28 cellular contexts compared by ENCODE assay signal in the genomic region with DNA sequence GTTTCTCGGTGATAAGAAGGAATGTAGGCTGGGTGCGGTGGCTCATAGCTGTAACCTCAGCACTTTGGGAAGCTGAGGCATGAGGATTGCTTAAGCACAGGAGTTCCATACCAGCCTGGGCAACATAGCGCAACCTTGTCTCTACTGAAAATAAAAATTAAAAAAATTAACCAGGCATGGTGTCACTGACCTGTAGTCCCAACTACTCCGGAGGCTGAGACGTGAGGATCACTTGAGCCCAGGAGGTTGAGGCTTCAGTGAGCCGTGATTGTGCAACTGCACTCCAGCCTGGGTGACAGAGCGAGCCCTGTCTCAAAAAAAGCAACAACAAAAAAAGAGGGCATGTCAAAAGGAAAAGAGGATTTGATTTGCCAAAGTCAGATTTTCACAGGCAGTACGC. TPM values are rescaled to one million over a fixed set of nuclear protein-coding genes. Genes with fewer than 3 reads are reported as not detected.
DNase-seq lines count a peak whose midpoint lies in the region; ATAC-seq, FAIRE-seq and TF ChIP-seq lines count a peak whose summit lies in the region.
"Had no signal": no experiment of that assay in that cellular context is flagged by ENCODE, and none has a peak within 500 bp of the region (broad histone marks: within the 10 kb centered on the region; RNA-seq: fewer than 3 reads in every experiment).

No MANE protein-coding gene starts in this region.

- BruUV-seq in HepG2 (replicated peaks; lab: Mats Ljungman, UMichigan), result no TSS peak

- H3K27ac ChIP-seq in HepG2 (ENCODE audit: extremely low read length, insufficient read depth, low read length) (no peak overlapping the region), right lobe of liver (no peak overlapping the region), RWPE1 (peak overlapping the region; percentile 11; the same call in 1 of the 2 replicates), hepatocyte (no peak overlapping the region), trophoblast cell (ENCODE audit: low read depth, low read length) (no peak overlapping the region), mesenchymal stem cell (ENCODE audit: low read length, poor library complexity, severe bottlenecking) (no peak overlapping the region)
- H3K27ac ChIP-seq: BLaER1 treated with 17β-estradiol and CSF1 and Interleukin-3, amounts not matched to agents 10 nM and 100 nM; C4-2B had no signal

- no peaks in the 10 kb centered on the region for H4K20me1 ChIP-seq in HepG2 (ENCODE audit: insufficient read depth, low read length)
- peaks cover 2% of the 10 kb centered on the region for H4K20me1 ChIP-seq in hepatocyte (ENCODE audit: insufficient read depth, poor library complexity, severe bottlenecking)

- TF ChIP-seq POLR2A in HepG2 (IDR thresholded peaks at IDR 0.05; ENCODE audit: insufficient read depth in 1 of 2, low read depth in 2 of 2, low read length in 2 of 2), result no peak
- no peak for TF ChIP-seq POLR2A in right lobe of liver (IDR thresholded peaks at IDR 0.05)

- DNase-seq in HepG2 (ENCODE audit: low spot score) (no peak), right lobe of liver (no peak), RWPE1 (ENCODE audit: low spot score) (no peak), hepatocyte (ENCODE audit: low spot score) (peak; percentile 2), trophoblast cell (peak; percentile 69 to 84), RPMI8226 (no peak), mesenchymal stem cell (no peak)
- DNase-seq: 8988T; ACHN; BE2C; CD4-positive, alpha-beta T cell; CD8-positive, alpha-beta T cell; DMS 273 treated with DMSO at 0.1 percent for 48 hours; DMS153; DMS53; DMS79; DND-41; EL; GDM1 had no signal

- H3K9ac ChIP-seq in HepG2 (ENCODE audit: insufficient read depth, low read depth, low read length), result no peak overlapping the region
- no peak overlapping the region for H3K9ac ChIP-seq in trophoblast cell (ENCODE audit: low read length)
- H3K9ac ChIP-seq in mesenchymal stem cell (ENCODE audit: low read length), result no peak overlapping the region

- peaks cover 8% of the 10 kb centered on the region for H3K79me1 ChIP-seq in trophoblast cell (ENCODE audit: low read length)
- H3K79me1 ChIP-seq in mesenchymal stem cell (replicated peaks; ENCODE audit: low read length, poor library complexity, severe bottlenecking), result peaks cover 33% of the 10 kb centered on the region

- H3K23ac ChIP-seq in trophoblast cell (ENCODE audit: low read length) (no peak overlapping the region), mesenchymal stem cell (ENCODE audit: low read length in 2 of 2) (no peak overlapping the region)

- no peak overlapping the region for H2BK5ac ChIP-seq in trophoblast cell (ENCODE audit: low read depth, low read length, poor library complexity)
- H2BK5ac ChIP-seq in mesenchymal stem cell (ENCODE audit: low read depth, low read length, poor library complexity, severe bottlenecking), result no peak overlapping the region

- no peak overlapping the region for H3K4ac ChIP-seq in trophoblast cell (ENCODE audit: low read depth, low read length)
- H3K4ac ChIP-seq in mesenchymal stem cell (ENCODE audit: low read depth in 1 of 2, low read length in 2 of 2), result no peak overlapping the region

- intact Hi-C loops in HepG2 (cut with micrococcal nuclease; ENCODE audit: unreplicated experiment) (no loop called here), right lobe of liver (cut with DNase I) (no loop called here)

- no peak overlapping the region for H3K4me3 ChIP-seq in HepG2 (replicated peaks in 1 of 3; ENCODE audit: insufficient read depth in 1 of 3, low read depth in 2 of 3, low read length in 3 of 3)
- H3K4me3 ChIP-seq in right lobe of liver, result no peak overlapping the region
- H3K4me3 ChIP-seq in hepatocyte, result no peak overlapping the region
- no peak overlapping the region for H3K4me3 ChIP-seq in trophoblast cell (ENCODE audit: low read depth, low read length)
- H3K4me3 ChIP-seq in mesenchymal stem cell (ENCODE audit: insufficient read depth in 1 of 2, low read depth in 1 of 2, low read length in 2 of 2), result no peak overlapping the region
- H3K4me3 ChIP-seq: BLaER1 treated with 17β-estradiol and CSF1 and Interleukin-3, amounts not matched to agents 10 nM and 100 nM; GM12878 had no signal

- POLR2A ChIA-PET in HepG2 (lab: Yijun Ruan, JAX) (interaction anchor here (0.7 to 4.1 kb wide), 3 partner anchors 14 to 31 kb away, joined by 3 to 27 read pairs (median 4); partner anchors contain the start of gene HSPA1B), RWPE1 (lab: Yijun Ruan, JAX; ENCODE audit: low non-redundant PET) (no interaction called here)

- H4K8ac ChIP-seq in trophoblast cell (ENCODE audit: low read depth, low read length) (no peak overlapping the region), mesenchymal stem cell (ENCODE audit: low read length) (no peak overlapping the region)

- 96% methylated on average over 8 of the region's 8 CpGs for WGBS in HepG2 (ENCODE audit: low lambda C conversion rate)
- 89% methylated on average over 6 of the region's 8 CpGs for WGBS in right lobe of liver (ENCODE audit: insufficient coverage, low coverage, low lambda C conversion rate, missing lambda C conversion rate)
- WGBS in hepatocyte (ENCODE audit: low lambda C conversion rate, missing lambda C conversion rate), result 96% methylated on average over 8 of the region's 8 CpGs
- no CpG with 5 or more reads among the region's 8 CpGs for WGBS in trophoblast cell (ENCODE audit: extremely low coverage, insufficient coverage, insufficient read length)
- 91% methylated on average over 7 of the region's 8 CpGs for WGBS in mesenchymal stem cell

- no peaks in the 10 kb centered on the region for H3K9me3 ChIP-seq in HepG2 (ENCODE audit: low read length)
- no peaks in the 10 kb centered on the region for H3K9me3 ChIP-seq in right lobe of liver
- H3K9me3 ChIP-seq in hepatocyte (ENCODE audit: low read depth), result no peaks in the 10 kb centered on the region
- no peaks in the 10 kb centered on the region for H3K9me3 ChIP-seq in trophoblast cell (ENCODE audit: insufficient read depth, low read depth, low read length)
- H3K9me3 ChIP-seq in mesenchymal stem cell (ENCODE audit: control insufficient read depth, low read length), result no peaks in the 10 kb centered on the region
- H3K9me3 ChIP-seq: BE2C had no signal

- H3K36me3 ChIP-seq in HepG2 (replicated peaks in 1 of 2; ENCODE audit: control insufficient read depth in 1 of 2, insufficient read depth in 2 of 2, low read length in 2 of 2), result peaks cover 8 to 33% of the 10 kb centered on the region in 2 experiments; a peak in 4 of 5 replicates
- peaks cover 0 to 24% (median 3%) of the 10 kb centered on the region in 4 donors for H3K36me3 ChIP-seq in right lobe of liver
- H3K36me3 ChIP-seq in hepatocyte (replicated peaks; ENCODE audit: insufficient read depth, low read depth), result no peaks in the 10 kb centered on the region
- H3K36me3 ChIP-seq in trophoblast cell (ENCODE audit: control insufficient read depth in 1 of 2, insufficient read depth in 2 of 2, low read length in 2 of 2), result peaks cover 25 to 32% of the 10 kb centered on the region in 2 experiments
- peaks cover 36 to 43% of the 10 kb centered on the region in 2 experiments for H3K36me3 ChIP-seq in mesenchymal stem cell (ENCODE audit: control insufficient read depth in 1 of 2, insufficient read depth in 2 of 2, low read depth in 1 of 2, low read length in 2 of 2)

- H2AK5ac ChIP-seq in trophoblast cell (ENCODE audit: low read length) (no peak overlapping the region), mesenchymal stem cell (ENCODE audit: low read length, severe bottlenecking) (no peak overlapping the region)

- H4K91ac ChIP-seq in trophoblast cell (ENCODE audit: low read depth, low read length) (no peak overlapping the region), mesenchymal stem cell (ENCODE audit: low read length) (no peak overlapping the region)

- no peak for TF ChIP-seq EP300 in HepG2 (IDR thresholded peaks at IDR 0.05; ENCODE audit: low read depth in 2 of 2, low read length in 2 of 2)
- no peak for TF ChIP-seq EP300 in HepG2 (CRISPR knock-in tag; IDR thresholded peaks at IDR 0.05; ENCODE audit: borderline replicate concordance)

- no peak overlapping the region for H3K4me2 ChIP-seq in HepG2 (ENCODE audit: low read depth, low read length)
- H3K4me2 ChIP-seq in hepatocyte, result no peak overlapping the region
- no peak overlapping the region for H3K4me2 ChIP-seq in trophoblast cell (ENCODE audit: low read length)
- H3K4me2 ChIP-seq in mesenchymal stem cell (ENCODE audit: low read length, poor library complexity, severe bottlenecking), result no peak overlapping the region
- H3K4me2 ChIP-seq: BLaER1 treated with 17β-estradiol and CSF1 and Interleukin-3, amounts not matched to agents 10 nM and 100 nM had no signal

- H2BK120ac ChIP-seq in trophoblast cell (ENCODE audit: insufficient read depth, low read length, poor library complexity) (no peak overlapping the region), mesenchymal stem cell (ENCODE audit: low read depth, low read length) (no peak overlapping the region)

- H3K79me2 ChIP-seq in HepG2 (ENCODE audit: insufficient read depth, low read length) (peaks cover 25% of the 10 kb centered on the region), hepatocyte (peaks cover 19% of the 10 kb centered on the region), trophoblast cell (ENCODE audit: control insufficient read depth, insufficient read depth, low read length, poor library complexity) (peaks cover 6% of the 10 kb centered on the region)

- H3K14ac ChIP-seq in trophoblast cell (ENCODE audit: low read length) (no peak overlapping the region), mesenchymal stem cell (ENCODE audit: low read length in 2 of 2) (no peak overlapping the region)

- H3K4me1 ChIP-seq in HepG2 (ENCODE audit: insufficient read depth, low read length) (peaks cover 38% of the 10 kb centered on the region), right lobe of liver (peaks cover 0 to 6% (median 0%) of the 10 kb centered on the region in 4 donors), hepatocyte (ENCODE audit: insufficient read depth) (no peaks in the 10 kb centered on the region), trophoblast cell (ENCODE audit: control insufficient read depth in 1 of 2, insufficient read depth in 2 of 2, low read length in 2 of 2) (peaks cover 6 to 7% of the 10 kb centered on the region in 2 experiments), mesenchymal stem cell (ENCODE audit: control insufficient read depth, insufficient read depth, low read depth, low read length) (peaks cover 11% of the 10 kb centered on the region)
- H3K4me1 ChIP-seq: BE2C had no signal

- no peak overlapping the region for H2AFZ ChIP-seq in HepG2 (ENCODE audit: low read length)
- no peak overlapping the region for H2AFZ ChIP-seq in hepatocyte
- H2AFZ ChIP-seq in trophoblast cell (ENCODE audit: insufficient read depth, low read length, poor library complexity), result no peak overlapping the region
- no peak overlapping the region for H2AFZ ChIP-seq in mesenchymal stem cell (ENCODE audit: low read depth, low read length)

- no peaks in the 10 kb centered on the region for H3K9me2 ChIP-seq in hepatocyte (replicated peaks; ENCODE audit: insufficient read depth)

- H2BK15ac ChIP-seq in mesenchymal stem cell (ENCODE audit: low read depth, poor library complexity, severe bottlenecking), result no peak overlapping the region

- CTCF ChIA-PET in HepG2 (lab: Yijun Ruan, JAX; ENCODE audit: low intra/inter-chr PET ratio, low total read pairs), result no interaction called here
- CTCF ChIA-PET in RWPE1 (lab: Yijun Ruan, JAX), result no interaction called here

- ATAC-seq in HepG2 (no peak), right lobe of liver (no peak), HG02623 (IDR thresholded peaks at IDR 0.05; ENCODE audit: unreplicated experiment) (no peak)
- ATAC-seq: CD8-positive, alpha-beta T cell; GM12878 had no signal

- H3K27me3 ChIP-seq in HepG2 (ENCODE audit: control insufficient read depth in 1 of 2, insufficient read depth in 2 of 2, low read length in 2 of 2) (no peaks in the 10 kb centered on the region; a peak in 1 of 5 replicates), right lobe of liver (no peaks in the 10 kb centered on the region), hepatocyte (no peaks in the 10 kb centered on the region), trophoblast cell (ENCODE audit: insufficient read depth, low read length) (no peaks in the 10 kb centered on the region), mesenchymal stem cell (ENCODE audit: control insufficient read depth in 1 of 2, insufficient read depth in 1 of 2, low read length in 2 of 2) (no peaks in the 10 kb centered on the region)
- H3K27me3 ChIP-seq: BE2C; BLaER1 treated with 17β-estradiol and CSF1 and Interleukin-3, amounts not matched to agents 10 nM and 100 nM had no signal

- H2BK12ac ChIP-seq in trophoblast cell (ENCODE audit: low read length) (no peak overlapping the region), mesenchymal stem cell (ENCODE audit: low read length in 2 of 2) (no peak overlapping the region)

- H3K18ac ChIP-seq in trophoblast cell (ENCODE audit: low read length) (no peak overlapping the region), mesenchymal stem cell (ENCODE audit: low read depth in 1 of 2, low read length in 2 of 2) (no peak overlapping the region)

- TF ChIP-seq CTCF in HepG2 (CRISPR knock-in tag; IDR thresholded peaks at IDR 0.05) (no peak), right lobe of liver (IDR thresholded peaks at IDR 0.05) (no peak), RWPE1 (conservative IDR thresholded peaks at IDR 0.05; ENCODE audit: low read depth) (no peak), hepatocyte (IDR thresholded peaks at IDR 0.05; ENCODE audit: poor library complexity) (no peak)

- no peak for FAIRE-seq in HepG2 (lab: Jason Lieb, UNC)
- FAIRE-seq: A204.1, GM12878, GM12892, GM18507 had no signal

- in situ Hi-C loops in HepG2 (cut with HindIII; ENCODE audit: extremely low pct_ligation_motif_present, low pct_unique_long_range_greater_than_20kb), result no loop called here

- no peak overlapping the region for H4K12ac ChIP-seq in trophoblast cell (ENCODE audit: low read depth, low read length)

- TF ChIP-seq RAD21 in HepG2 (CRISPR knock-in tag; IDR thresholded peaks at IDR 0.05), result no peak

RNA-seq across cellular contexts. Expression of gene NEU1, which starts 3.9 kb away (rescaled TPM):
- total RNA-seq in HepG2 (2016; rRNA removed; fragmentation: Illumina TruSeq; extraction: Trizol), result 139 and 297 TPM in 2 replicates
- 49.1 and 49.3 TPM in 2 replicates for total RNA-seq in HepG2 (2016; cell fraction: cytosol; rRNA removed; fragmentation: Illumina TruSeq; extraction: Trizol; ENCODE audit: low read depth)
- 132 and 314 TPM in 2 replicates for total RNA-seq in HepG2 (2016; cell fraction: insoluble cytoplasmic fraction; rRNA removed; fragmentation: Illumina TruSeq; extraction: Trizol)
- 93.8 and 98.2 TPM in 2 replicates for total RNA-seq in HepG2 (2016; cell fraction: membrane; rRNA removed; fragmentation: Illumina TruSeq; extraction: Trizol)
- total RNA-seq in HepG2 (2016; cell fraction: nucleus; rRNA removed; fragmentation: Illumina TruSeq; extraction: Trizol), result 237 and 274 TPM in 2 replicates
- polyA plus RNA-seq in HepG2 (2011; rRNA removed), result 202 and 215 TPM in 2 replicates
- 195 and 257 TPM in 2 replicates for polyA plus RNA-seq in HepG2 (2011; cell fraction: cytosol; rRNA removed)
- 110 and 111 TPM in 2 replicates for polyA plus RNA-seq in HepG2 (2011; cell fraction: nucleus; rRNA removed)
- polyA plus RNA-seq in HepG2 (2012), result 88.7 and 96.9 TPM in 2 replicates
- polyA plus RNA-seq in HepG2 (2016; cell fraction: cytosol; fragmentation: Illumina TruSeq; extraction: Trizol; ENCODE audit: low read depth), result 46.5 and 46.6 TPM in 2 replicates
- 114 and 120 TPM in 2 replicates for polyA plus RNA-seq in HepG2 (2016; cell fraction: insoluble cytoplasmic fraction; fragmentation: Illumina TruSeq; extraction: Trizol; ENCODE audit: low read depth)
- polyA plus RNA-seq in HepG2 (2016; cell fraction: membrane; fragmentation: Illumina TruSeq; extraction: Trizol; ENCODE audit: low read depth), result 67.2 and 70.7 TPM in 2 replicates
- polyA plus RNA-seq in HepG2 (2016; cell fraction: nucleus; fragmentation: Illumina TruSeq; extraction: Trizol; ENCODE audit: insufficient read depth, low read depth), result 367 and 386 TPM in 2 replicates
- polyA minus RNA-seq in HepG2 (2011; rRNA and poly(A)+ RNA removed; ENCODE audit: low replicate concordance), result 35.2 and 243 TPM in 2 replicates
- polyA minus RNA-seq in HepG2 (2011; cell fraction: cytosol; rRNA and poly(A)+ RNA removed), result 76.7 and 85.5 TPM in 2 replicates
- 40.9 and 43.8 TPM in 2 replicates for polyA minus RNA-seq in HepG2 (2011; cell fraction: nucleus; rRNA and poly(A)+ RNA removed)
- 10 to 100 TPM; 20.3 to 44.8 (median 34.1) TPM for total RNA-seq in right lobe of liver
- 402 and 407 TPM in 2 replicates for total RNA-seq in hepatocyte
- 331 and 388 TPM in 2 replicates for polyA plus RNA-seq in hepatocyte
- 104 and 109 TPM in 2 replicates for polyA plus RNA-seq in trophoblast cell (2013)
- polyA plus RNA-seq in mesenchymal stem cell (2013, experiment 1 of 2), result 140 TPM
- 145 TPM for polyA plus RNA-seq in mesenchymal stem cell (2013, experiment 2 of 2)

RNA-seq across cellular contexts. Expression of gene SLC44A4, which starts 20.1 kb away (rescaled TPM):
- total RNA-seq in HepG2 (2016; rRNA removed; fragmentation: Illumina TruSeq; extraction: Trizol) (5.6 and 5.9 TPM in 2 replicates), right lobe of liver (under 1 TPM in 2 of 6 experiments, not detected in 4; 0.09 to 0.25 TPM), hepatocyte (76.2 and 92.0 TPM in 2 replicates)
- 3.4 and 6.6 TPM in 2 replicates for total RNA-seq in HepG2 (2016; cell fraction: cytosol; rRNA removed; fragmentation: Illumina TruSeq; extraction: Trizol; ENCODE audit: low read depth)
- total RNA-seq in HepG2 (2016; cell fraction: insoluble cytoplasmic fraction; rRNA removed; fragmentation: Illumina TruSeq; extraction: Trizol), result 4.8 and 8.3 TPM in 2 replicates
- total RNA-seq in HepG2 (2016; cell fraction: membrane; rRNA removed; fragmentation: Illumina TruSeq; extraction: Trizol), result 6.1 and 6.6 TPM in 2 replicates
- total RNA-seq in HepG2 (2016; cell fraction: nucleus; rRNA removed; fragmentation: Illumina TruSeq; extraction: Trizol), result 4.4 TPM in 2 replicates
- polyA plus RNA-seq in HepG2 (2011; rRNA removed) (3.5 and 3.6 TPM in 2 replicates), hepatocyte (73.5 and 90.8 TPM in 2 replicates)
- 3.2 and 3.7 TPM in 2 replicates for polyA plus RNA-seq in HepG2 (2011; cell fraction: cytosol; rRNA removed)
- 2.9 and 3.6 TPM in 2 replicates for polyA plus RNA-seq in HepG2 (2011; cell fraction: nucleus; rRNA removed)
- polyA plus RNA-seq in HepG2 (2012), result 1.8 and 3.2 TPM in 2 replicates
- polyA plus RNA-seq in HepG2 (2016; cell fraction: cytosol; fragmentation: Illumina TruSeq; extraction: Trizol; ENCODE audit: low read depth), result 3.9 and 4.5 TPM in 2 replicates
- polyA plus RNA-seq in HepG2 (2016; cell fraction: insoluble cytoplasmic fraction; fragmentation: Illumina TruSeq; extraction: Trizol; ENCODE audit: low read depth), result 5.7 and 6.7 TPM in 2 replicates
- polyA plus RNA-seq in HepG2 (2016; cell fraction: membrane; fragmentation: Illumina TruSeq; extraction: Trizol; ENCODE audit: low read depth), result 5.8 and 6.2 TPM in 2 replicates
- polyA plus RNA-seq in HepG2 (2016; cell fraction: nucleus; fragmentation: Illumina TruSeq; extraction: Trizol; ENCODE audit: insufficient read depth, low read depth), result 10.4 and 12.4 TPM in 2 replicates
- polyA minus RNA-seq in HepG2 (2011; rRNA and poly(A)+ RNA removed; ENCODE audit: low replicate concordance), result 4.9 TPM in 1 of 2 replicates, not detected in the other
- polyA minus RNA-seq in HepG2 (2011; cell fraction: cytosol; rRNA and poly(A)+ RNA removed), result 0.97 and 0.99 TPM in 2 replicates
- polyA minus RNA-seq in HepG2 (2011; cell fraction: nucleus; rRNA and poly(A)+ RNA removed), result 1.6 and 2.2 TPM in 2 replicates
- polyA plus RNA-seq in trophoblast cell (2013), result 0.08 and 0.12 TPM in 2 replicates
- 0.03 TPM for polyA plus RNA-seq in mesenchymal stem cell (2013, experiment 1 of 2)
- polyA plus RNA-seq in mesenchymal stem cell (2013, experiment 2 of 2), result not detected
- total RNA-seq: A673, Daoy had no signal

RNA-seq across cellular contexts. Expression of gene HSPA1B, which starts 31.2 kb away (rescaled TPM):
- total RNA-seq in HepG2 (2016; rRNA removed; fragmentation: Illumina TruSeq; extraction: Trizol), result 186 and 189 TPM in 2 replicates
- 8.9 and 12.5 TPM in 2 replicates for total RNA-seq in HepG2 (2016; cell fraction: cytosol; rRNA removed; fragmentation: Illumina TruSeq; extraction: Trizol; ENCODE audit: low read depth)
- 148 and 193 TPM in 2 replicates for total RNA-seq in HepG2 (2016; cell fraction: insoluble cytoplasmic fraction; rRNA removed; fragmentation: Illumina TruSeq; extraction: Trizol)
- total RNA-seq in HepG2 (2016; cell fraction: membrane; rRNA removed; fragmentation: Illumina TruSeq; extraction: Trizol), result 24.6 and 28.1 TPM in 2 replicates
- total RNA-seq in HepG2 (2016; cell fraction: nucleus; rRNA removed; fragmentation: Illumina TruSeq; extraction: Trizol), result 88.3 and 95.9 TPM in 2 replicates
- polyA plus RNA-seq in HepG2 (2011; rRNA removed), result 26.0 and 57.2 TPM in 2 replicates
- 26.6 and 33.8 TPM in 2 replicates for polyA plus RNA-seq in HepG2 (2011; cell fraction: cytosol; rRNA removed)
- polyA plus RNA-seq in HepG2 (2011; cell fraction: nucleus; rRNA removed), result 55.8 and 89.9 TPM in 2 replicates
- polyA plus RNA-seq in HepG2 (2012), result 39.8 and 132 TPM in 2 replicates
- 5.4 and 5.8 TPM in 2 replicates for polyA plus RNA-seq in HepG2 (2016; cell fraction: cytosol; fragmentation: Illumina TruSeq; extraction: Trizol; ENCODE audit: low read depth)
- 148 and 182 TPM in 2 replicates for polyA plus RNA-seq in HepG2 (2016; cell fraction: insoluble cytoplasmic fraction; fragmentation: Illumina TruSeq; extraction: Trizol; ENCODE audit: low read depth)
- polyA plus RNA-seq in HepG2 (2016; cell fraction: membrane; fragmentation: Illumina TruSeq; extraction: Trizol; ENCODE audit: low read depth), result 11.1 and 13.6 TPM in 2 replicates
- 115 and 118 TPM in 2 replicates for polyA plus RNA-seq in HepG2 (2016; cell fraction: nucleus; fragmentation: Illumina TruSeq; extraction: Trizol; ENCODE audit: insufficient read depth, low read depth)
- polyA minus RNA-seq in HepG2 (2011; rRNA and poly(A)+ RNA removed; ENCODE audit: low replicate concordance), result 84.4 and 185 TPM in 2 replicates
- 48.1 and 67.3 TPM in 2 replicates for polyA minus RNA-seq in HepG2 (2011; cell fraction: cytosol; rRNA and poly(A)+ RNA removed)
- polyA minus RNA-seq in HepG2 (2011; cell fraction: nucleus; rRNA and poly(A)+ RNA removed), result 22.7 and 36.4 TPM in 2 replicates
- total RNA-seq in right lobe of liver, result 100 to 1,000 TPM in 2 of 6 experiments, 10 to 100 TPM in 4; 41.5 to 144 (median 47.5) TPM
- 172 and 177 TPM in 2 replicates for total RNA-seq in hepatocyte
- 82.1 and 111 TPM in 2 replicates for polyA plus RNA-seq in hepatocyte
- 125 and 135 TPM in 2 replicates for polyA plus RNA-seq in trophoblast cell (2013)
- polyA plus RNA-seq in mesenchymal stem cell (2013, experiment 1 of 2), result 29.0 TPM
- polyA plus RNA-seq in mesenchymal stem cell (2013, experiment 2 of 2), result 26.7 TPM

RNA-seq across cellular contexts. Expression of gene EHMT2, which starts 38.8 kb away (rescaled TPM):
- total RNA-seq in HepG2 (2016; rRNA removed; fragmentation: Illumina TruSeq; extraction: Trizol) (43.5 and 69.2 TPM in 2 replicates), right lobe of liver (10 to 100 TPM; 10.7 to 20.1 (median 13.3) TPM), hepatocyte (34.1 and 41.9 TPM in 2 replicates)
- total RNA-seq in HepG2 (2016; cell fraction: cytosol; rRNA removed; fragmentation: Illumina TruSeq; extraction: Trizol; ENCODE audit: low read depth), result 14.1 and 15.2 TPM in 2 replicates
- total RNA-seq in HepG2 (2016; cell fraction: insoluble cytoplasmic fraction; rRNA removed; fragmentation: Illumina TruSeq; extraction: Trizol), result 34.4 and 70.7 TPM in 2 replicates
- total RNA-seq in HepG2 (2016; cell fraction: membrane; rRNA removed; fragmentation: Illumina TruSeq; extraction: Trizol), result 29.3 and 33.1 TPM in 2 replicates
- 46.1 and 48.0 TPM in 2 replicates for total RNA-seq in HepG2 (2016; cell fraction: nucleus; rRNA removed; fragmentation: Illumina TruSeq; extraction: Trizol)
- polyA plus RNA-seq in HepG2 (2011; rRNA removed) (51.2 and 55.2 TPM in 2 replicates), hepatocyte (40.0 and 44.6 TPM in 2 replicates)
- 29.3 and 36.1 TPM in 2 replicates for polyA plus RNA-seq in HepG2 (2011; cell fraction: cytosol; rRNA removed)
- polyA plus RNA-seq in HepG2 (2011; cell fraction: nucleus; rRNA removed), result 180 and 272 TPM in 2 replicates
- 37.6 and 43.1 TPM in 2 replicates for polyA plus RNA-seq in HepG2 (2012)
- 8.3 and 9.2 TPM in 2 replicates for polyA plus RNA-seq in HepG2 (2016; cell fraction: cytosol; fragmentation: Illumina TruSeq; extraction: Trizol; ENCODE audit: low read depth)
- polyA plus RNA-seq in HepG2 (2016; cell fraction: insoluble cytoplasmic fraction; fragmentation: Illumina TruSeq; extraction: Trizol; ENCODE audit: low read depth), result 36.0 and 58.3 TPM in 2 replicates
- polyA plus RNA-seq in HepG2 (2016; cell fraction: membrane; fragmentation: Illumina TruSeq; extraction: Trizol; ENCODE audit: low read depth), result 16.5 and 18.3 TPM in 2 replicates
- 122 and 136 TPM in 2 replicates for polyA plus RNA-seq in HepG2 (2016; cell fraction: nucleus; fragmentation: Illumina TruSeq; extraction: Trizol; ENCODE audit: insufficient read depth, low read depth)
- polyA minus RNA-seq in HepG2 (2011; rRNA and poly(A)+ RNA removed; ENCODE audit: low replicate concordance), result 74.1 and 111 TPM in 2 replicates
- polyA minus RNA-seq in HepG2 (2011; cell fraction: cytosol; rRNA and poly(A)+ RNA removed), result 26.2 and 33.8 TPM in 2 replicates
- polyA minus RNA-seq in HepG2 (2011; cell fraction: nucleus; rRNA and poly(A)+ RNA removed), result 24.3 and 26.9 TPM in 2 replicates
- polyA plus RNA-seq in trophoblast cell (2013), result 39.4 and 40.1 TPM in 2 replicates
- 34.5 TPM for polyA plus RNA-seq in mesenchymal stem cell (2013, experiment 1 of 2)
- 33.2 TPM for polyA plus RNA-seq in mesenchymal stem cell (2013, experiment 2 of 2)

RNA-seq across cellular contexts. Expression of gene ZBTB12, which starts 43.2 kb away (rescaled TPM):
- 6.0 and 6.8 TPM in 2 replicates for total RNA-seq in HepG2 (2016; rRNA removed; fragmentation: Illumina TruSeq; extraction: Trizol)
- total RNA-seq in HepG2 (2016; cell fraction: cytosol; rRNA removed; fragmentation: Illumina TruSeq; extraction: Trizol; ENCODE audit: low read depth), result 1.6 and 1.7 TPM in 2 replicates
- 6.0 and 7.4 TPM in 2 replicates for total RNA-seq in HepG2 (2016; cell fraction: insoluble cytoplasmic fraction; rRNA removed; fragmentation: Illumina TruSeq; extraction: Trizol)
- 5.7 and 5.8 TPM in 2 replicates for total RNA-seq in HepG2 (2016; cell fraction: membrane; rRNA removed; fragmentation: Illumina TruSeq; extraction: Trizol)
- total RNA-seq in HepG2 (2016; cell fraction: nucleus; rRNA removed; fragmentation: Illumina TruSeq; extraction: Trizol), result 3.1 and 3.9 TPM in 2 replicates
- 4.8 and 7.3 TPM in 2 replicates for polyA plus RNA-seq in HepG2 (2011; rRNA removed)
- polyA plus RNA-seq in HepG2 (2011; cell fraction: cytosol; rRNA removed), result 3.7 and 5.8 TPM in 2 replicates
- polyA plus RNA-seq in HepG2 (2011; cell fraction: nucleus; rRNA removed), result 6.9 and 7.3 TPM in 2 replicates
- polyA plus RNA-seq in HepG2 (2012), result 8.0 and 9.2 TPM in 2 replicates
- polyA plus RNA-seq in HepG2 (2016; cell fraction: cytosol; fragmentation: Illumina TruSeq; extraction: Trizol; ENCODE audit: low read depth), result 2.7 and 3.0 TPM in 2 replicates
- 14.0 and 15.9 TPM in 2 replicates for polyA plus RNA-seq in HepG2 (2016; cell fraction: insoluble cytoplasmic fraction; fragmentation: Illumina TruSeq; extraction: Trizol; ENCODE audit: low read depth)
- 6.6 and 9.0 TPM in 2 replicates for polyA plus RNA-seq in HepG2 (2016; cell fraction: membrane; fragmentation: Illumina TruSeq; extraction: Trizol; ENCODE audit: low read depth)
- 10.6 and 12.2 TPM in 2 replicates for polyA plus RNA-seq in HepG2 (2016; cell fraction: nucleus; fragmentation: Illumina TruSeq; extraction: Trizol; ENCODE audit: insufficient read depth, low read depth)
- 12.3 and 22.9 TPM in 2 replicates for polyA minus RNA-seq in HepG2 (2011; rRNA and poly(A)+ RNA removed; ENCODE audit: low replicate concordance)
- polyA minus RNA-seq in HepG2 (2011; cell fraction: cytosol; rRNA and poly(A)+ RNA removed), result 6.7 and 6.9 TPM in 2 replicates
- 3.7 and 4.5 TPM in 2 replicates for polyA minus RNA-seq in HepG2 (2011; cell fraction: nucleus; rRNA and poly(A)+ RNA removed)
- under 1 TPM in 5 of 6 experiments, not detected in 1; 0.25 to 0.82 (median 0.51) TPM for total RNA-seq in right lobe of liver
- total RNA-seq in hepatocyte, result 4.4 and 4.9 TPM in 2 replicates
- 0.07 TPM in 1 of 2 replicates, not detected in the other for polyA plus RNA-seq in hepatocyte
- 3.4 and 4.2 TPM in 2 replicates for polyA plus RNA-seq in trophoblast cell (2013)
- 2.8 TPM for polyA plus RNA-seq in mesenchymal stem cell (2013, experiment 1 of 2)
- 2.8 TPM for polyA plus RNA-seq in mesenchymal stem cell (2013, experiment 2 of 2)

Comparison
In these comparisons a context has a peak if more than half of its experiments do, and no peak if none do; other contexts are left out.
1. DNase-seq: peak in hepatocyte (single experiment) and trophoblast cell (2 of 2); none in HepG2 (single experiment), right lobe of liver (0 of 3), RWPE1 (single experiment), RPMI8226 (single experiment) and mesenchymal stem cell (single experiment).